13 cellular contexts compared by ENCODE assay signal in genomic region chr9:96186601-96187011, GRCh38.
A peak's percentile ranks its signal among the peaks of the same experiment; 100 is the strongest.
DNase-seq lines count a peak whose midpoint lies in the region; ATAC-seq and TF ChIP-seq lines count a peak whose summit lies in the region.
"Had no signal": no experiment of that assay in that cellular context is flagged by ENCODE, and none has a peak within 500 bp of the region (broad histone marks: within the 10 kb centered on the region; RNA-seq: fewer than 3 reads in every experiment).

No MANE protein-coding gene starts in this region.

- H3K9me3 ChIP-seq in mesodermal cell (ENCODE audit: control insufficient read depth, low read length), result peaks cover 17% of the 10 kb centered on the region
- H3K9me3 ChIP-seq in thoracic aorta, result peaks cover 8% of the 10 kb centered on the region

- ATAC-seq in thoracic aorta (ENCODE audit: insufficient number of reproducible peaks, low FRiP score, low read depth), result no peak
- no peak for ATAC-seq in GM21515 (IDR thresholded peaks at IDR 0.05; ENCODE audit: unreplicated experiment)
- no peak for ATAC-seq in stimulated activated effector memory CD8-positive, alpha-beta T cell treated with anti-CD3 and anti-CD28 coated beads, Interleukin-12 subunit alpha, Interleukin-12 subunit beta, amount 100 ng/mL, for 72 hours

- peaks cover 2% of the 10 kb centered on the region for H3K27me3 Mint-ChIP-seq in endothelial cell (ENCODE audit: unreplicated experiment)

- H3K36me3 Mint-ChIP-seq in endothelial cell (ENCODE audit: low read depth, unreplicated experiment), result peaks cover 5% of the 10 kb centered on the region
- no peaks in the 10 kb centered on the region for H3K36me3 Mint-ChIP-seq in stimulated activated effector memory CD8-positive, alpha-beta T cell treated with anti-CD3 and anti-CD28 coated beads, Interleukin-12 subunit alpha, Interleukin-12 subunit beta, amount 100 ng/mL, for 72 hours

- DNase-seq in NCI-H69 (lab: John Stamatoyannopoulos, UW), result peak; percentile 15
- peak; percentile 14 for DNase-seq in endothelial cell (ENCODE audit: low spot score)
- no peak for DNase-seq in thoracic aorta (ENCODE audit: low spot score)
- no peak for DNase-seq in stimulated activated effector memory CD8-positive, alpha-beta T cell treated with anti-CD3 and anti-CD28 coated beads, Interleukin-12 subunit alpha, Interleukin-12 subunit beta, amount 100 ng/mL, for 72 hours (ENCODE audit: low spot score in 2 of 2)
- no peak for DNase-seq in NCI-H1092 treated with DMSO at 0.1 percent for 48 hours (lab: John Stamatoyannopoulos, UW)
- no peak for DNase-seq in NCI-H2196 (lab: John Stamatoyannopoulos, UW; ENCODE audit: unreplicated experiment)
- DNase-seq: amniotic stem cell; NCI-H187; stimulated activated naive CD4-positive, alpha-beta T cell had no signal

- H3K27me3 ChIP-seq in thoracic aorta (replicated peaks; ENCODE audit: insufficient read depth), result no peaks in the 10 kb centered on the region

- H3K27ac Mint-ChIP-seq in endothelial cell (ENCODE audit: unreplicated experiment), result no peak overlapping the region
- no peak overlapping the region for H3K27ac Mint-ChIP-seq in stimulated activated effector memory CD8-positive, alpha-beta T cell treated with anti-CD3 and anti-CD28 coated beads, Interleukin-12 subunit alpha, Interleukin-12 subunit beta, amount 100 ng/mL, for 72 hours

- H3K36me3 ChIP-seq in mesodermal cell (ENCODE audit: control insufficient read depth, insufficient read depth, low read length) (no peaks in the 10 kb centered on the region), thoracic aorta (no peaks in the 10 kb centered on the region)

- WGBS in mesodermal cell (ENCODE audit: insufficient coverage in 2 of 2), 2 experiments, result 7 to 9% methylated on average over 18 of the region's 18 CpGs

- H3K9me3 Mint-ChIP-seq in endothelial cell (ENCODE audit: unreplicated experiment), result peaks cover 8% of the 10 kb centered on the region
- H3K9me3 Mint-ChIP-seq in stimulated activated effector memory CD8-positive, alpha-beta T cell treated with anti-CD3 and anti-CD28 coated beads, Interleukin-12 subunit alpha, Interleukin-12 subunit beta, amount 100 ng/mL, for 72 hours, result peaks cover 8% of the 10 kb centered on the region

- H3K27ac ChIP-seq in mesodermal cell (ENCODE audit: low read depth, low read length, severe bottlenecking) (peak overlapping the region; percentile 11), thoracic aorta (no peak overlapping the region)
- H3K27ac ChIP-seq: SK-N-MC had no signal

- peaks cover 5% of the 10 kb centered on the region for H3K4me1 Mint-ChIP-seq in endothelial cell (ENCODE audit: unreplicated experiment)
- no peaks in the 10 kb centered on the region for H3K4me1 Mint-ChIP-seq in stimulated activated effector memory CD8-positive, alpha-beta T cell treated with anti-CD3 and anti-CD28 coated beads, Interleukin-12 subunit alpha, Interleukin-12 subunit beta, amount 100 ng/mL, for 72 hours

- no peak overlapping the region for H3K4me3 Mint-ChIP-seq in endothelial cell (ENCODE audit: unreplicated experiment)
- no peak overlapping the region for H3K4me3 Mint-ChIP-seq in stimulated activated effector memory CD8-positive, alpha-beta T cell treated with anti-CD3 and anti-CD28 coated beads, Interleukin-12 subunit alpha, Interleukin-12 subunit beta, amount 100 ng/mL, for 72 hours

- H3K4me1 ChIP-seq in mesodermal cell (ENCODE audit: control insufficient read depth, insufficient read depth, low read length, poor library complexity, severe bottlenecking) (peaks cover 8% of the 10 kb centered on the region), thoracic aorta (ENCODE audit: control insufficient read depth in 1 of 2, low read depth in 2 of 2) (peaks cover 0 to 8% of the 10 kb centered on the region in 2 donors)

- no peak for TF ChIP-seq CTCF in endothelial cell (IDR thresholded peaks at IDR 0.05; ENCODE audit: unreplicated experiment)
- no peak for TF ChIP-seq CTCF in thoracic aorta (IDR thresholded peaks at IDR 0.05)

- H3K4me3 ChIP-seq in mesodermal cell (ENCODE audit: extremely low read depth, insufficient read depth, low read length, poor library complexity, severe bottlenecking), result no peak overlapping the region
- peak overlapping the region; percentile 15 for H3K4me3 ChIP-seq in thoracic aorta
- H3K4me3 ChIP-seq: SK-N-MC, skin epidermis had no signal

Comparison
In these comparisons a context has a peak if more than half of its experiments do, and no peak if none do; other contexts are left out.
1. DNase-seq: peak in NCI-H69 (single experiment) and endothelial cell (single experiment); none in thoracic aorta (single experiment), stimulated activated effector memory CD8-positive, alpha-beta T cell treated with anti-CD3 and anti-CD28 coated beads, Interleukin-12 subunit alpha, Interleukin-12 subunit beta, amount 100 ng/mL, for 72 hours (0 of 2), NCI-H1092 treated with DMSO at 0.1 percent for 48 hours (single experiment) and NCI-H2196 (single experiment).